Comparison of ENCODE assay signal across 20 cellular contexts in the genomic region with DNA sequence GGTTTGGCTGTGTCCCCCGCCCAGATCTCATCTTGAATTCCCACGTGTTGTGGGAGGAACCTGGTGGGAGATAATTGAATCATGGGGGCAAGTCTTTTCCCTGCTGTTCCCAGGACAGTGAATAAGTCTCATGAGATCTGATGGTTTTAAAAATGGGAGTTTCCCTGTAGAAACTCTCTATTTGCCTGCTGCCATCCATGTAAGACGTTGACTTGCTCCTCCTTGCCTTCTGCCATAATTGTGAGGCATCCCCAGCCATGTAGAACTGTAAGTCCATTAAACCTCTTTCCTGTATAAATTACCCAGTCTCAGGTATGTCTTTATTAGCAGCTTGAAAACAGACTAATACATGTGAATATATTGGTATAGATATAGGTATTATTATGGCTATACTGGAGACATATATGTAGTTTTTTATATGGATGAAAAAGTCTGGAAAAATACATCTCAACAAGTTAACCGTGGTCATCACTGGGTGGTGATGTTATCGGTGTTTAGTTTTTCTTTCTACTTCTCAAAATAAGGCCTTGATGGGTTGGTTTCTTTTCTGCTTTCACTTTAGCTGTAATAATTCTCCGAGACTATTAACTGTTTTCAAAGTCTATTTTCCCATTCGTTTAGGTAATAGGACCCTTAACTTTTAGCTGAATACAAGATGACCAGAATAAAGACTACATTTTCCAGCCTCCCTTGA. TPM values are rescaled to one million over a fixed set of nuclear protein-coding genes. Genes with fewer than 3 reads are reported as not detected.
A peak's percentile ranks its signal among the peaks of the same experiment; 100 is the strongest.
DNase-seq lines count a peak whose midpoint lies in the region; ATAC-seq, FAIRE-seq and TF ChIP-seq lines count a peak whose summit lies in the region.
"Had no signal": no experiment of that assay in that cellular context is flagged by ENCODE, and none has a peak within 500 bp of the region (broad histone marks: within the 10 kb centered on the region; RNA-seq: fewer than 3 reads in every experiment).

No MANE protein-coding gene starts in this region.

- peak overlapping the region in 1 of 10 donors; percentile 19 for H3K4me3 ChIP-seq in heart right ventricle
- H3K4me3 ChIP-seq in K562 = no peak overlapping the region
- H3K4me3 ChIP-seq: A549, Peyer's patch had no signal

- CTCF ChIA-PET in K562 (lab: Yijun Ruan, JAX; ENCODE audit: low intra/inter-chr PET ratio) = no interaction called here
- CTCF ChIA-PET in activated CD4-positive, alpha-beta T cell treated with anti-CD3 and anti-CD28 coated beads for 36 hours (lab: Charles Lee) = interaction anchor here (0.9 kb wide), 1 partner anchor 30 kb away, joined by 3 read pairs; no protein-coding TSS in a partner anchor

- ATAC-seq in Right ventricle myocardium superior (ENCODE audit: poor library complexity) = peak; percentile 14
- no peak for ATAC-seq in heart right ventricle
- no peak for ATAC-seq in K562
- ATAC-seq in natural killer cell = peak in 2 of 3 donors; percentile 39 to 66
- no peak for ATAC-seq in HG02938 (IDR thresholded peaks at IDR 0.05; ENCODE audit: unreplicated experiment)
- no peak for ATAC-seq in activated CD4-positive, alpha-beta T cell treated with anti-CD3 and anti-CD28 coated beads for 36 hours
- ATAC-seq: A549 had no signal

- POLR2A ChIA-PET in K562 (lab: Yijun Ruan, JAX) = interaction anchor here (1.1 kb wide), 1 partner anchor 11 kb away, joined by 4 read pairs; no protein-coding TSS in a partner anchor
- POLR2A ChIA-PET in activated CD4-positive, alpha-beta T cell treated with anti-CD3 and anti-CD28 coated beads for 36 hours (lab: Charles Lee) = no interaction called here

- H3K4me3 Mint-ChIP-seq in natural killer cell = peak overlapping the region; percentile 82
- H3K4me3 Mint-ChIP-seq in activated CD4-positive, alpha-beta T cell treated with anti-CD3 and anti-CD28 coated beads for 36 hours = no peak overlapping the region
- H3K4me3 Mint-ChIP-seq: CD4-positive, alpha-beta memory T cell had no signal

- H3K27ac Mint-ChIP-seq in natural killer cell = peak overlapping the region; percentile 80 to 90
- H3K27ac Mint-ChIP-seq in activated CD4-positive, alpha-beta T cell treated with anti-CD3 and anti-CD28 coated beads for 36 hours = no peak overlapping the region
- H3K27ac Mint-ChIP-seq: CD4-positive, alpha-beta memory T cell had no signal

- no peaks in the 10 kb centered on the region for H4K20me1 ChIP-seq in K562 (replicated peaks; ENCODE audit: control insufficient read depth, insufficient read depth, low read length)

- H3K27me3 ChIP-seq in heart right ventricle (no peaks in the 10 kb centered on the region), K562 (ENCODE audit: control insufficient read depth in 2 of 2, insufficient read depth in 2 of 2, low read length in 2 of 2) (no peaks in the 10 kb centered on the region; a peak in 1 of 5 replicates)
- H3K27me3 ChIP-seq: Peyer's patch had no signal

- H3K9me1 ChIP-seq in K562 (ENCODE audit: control insufficient read depth, insufficient read depth, low read length) = no peaks in the 10 kb centered on the region

- H3K27me3 Mint-ChIP-seq in natural killer cell (ENCODE audit: low read depth in 2 of 2) = peaks cover 0 to 6% of the 10 kb centered on the region in 2 donors
- H3K27me3 Mint-ChIP-seq in activated CD4-positive, alpha-beta T cell treated with anti-CD3 and anti-CD28 coated beads for 36 hours = peaks cover 3% of the 10 kb centered on the region

- in situ Hi-C loops in K562 (cut with MboI) = no loop called here

- intact Hi-C loops in Right ventricle myocardium superior (cut with DNase I) = no loop called here
- intact Hi-C loops in heart right ventricle (cut with DNase I) = no loop called here
- intact Hi-C loops in K562 (cut with micrococcal nuclease) = no loop called here
- intact Hi-C loops in natural killer cell (cut with micrococcal nuclease) = loop anchor here (10.0 kb wide), 1 partner anchor 63 kb away; no protein-coding TSS in a partner anchor
- intact Hi-C loops in activated CD4-positive, alpha-beta T cell treated with anti-CD3 and anti-CD28 coated beads for 36 hours (cut with DNase I, micrococcal nuclease) = no loop called here

- H3K9ac ChIP-seq in K562 (ENCODE audit: insufficient read depth in 1 of 2, low read depth in 2 of 2, low read length in 2 of 2) = no peak overlapping the region

- H3K79me2 ChIP-seq in K562 (ENCODE audit: control insufficient read depth, insufficient read depth, low read length) = no peaks in the 10 kb centered on the region

- H3K9me3 ChIP-seq in heart right ventricle = peaks cover 0 to 16% (median 0%) of the 10 kb centered on the region in 11 donors
- peaks cover 15% of the 10 kb centered on the region for H3K9me3 ChIP-seq in K562 (replicated peaks; ENCODE audit: control insufficient read depth, insufficient read depth, low read depth, low read length)

- H3K4me1 Mint-ChIP-seq in natural killer cell = peaks cover 33 to 36% of the 10 kb centered on the region in 2 donors
- peaks cover 5% of the 10 kb centered on the region for H3K4me1 Mint-ChIP-seq in activated CD4-positive, alpha-beta T cell treated with anti-CD3 and anti-CD28 coated beads for 36 hours

- no peak for TF ChIP-seq POLR2A in K562 (conservative IDR thresholded peaks at IDR 0.05)

- no peaks in the 10 kb centered on the region for H3K36me3 Mint-ChIP-seq in natural killer cell
- H3K36me3 Mint-ChIP-seq in activated CD4-positive, alpha-beta T cell treated with anti-CD3 and anti-CD28 coated beads for 36 hours (ENCODE audit: low read depth) = peaks cover 3% of the 10 kb centered on the region

- TF ChIP-seq RAD21 in K562 (CRISPR knock-in tag; conservative IDR thresholded peaks at IDR 0.05 in 1 of 2, IDR thresholded peaks at IDR 0.05 in 1 of 2) = no peak

- no peak for TF ChIP-seq EP300 in K562 (IDR thresholded peaks at IDR 0.05; ENCODE audit: low read length)

- no peak for FAIRE-seq in K562 (lab: Jason Lieb, UNC)
- no peak for FAIRE-seq in urothelium cell line (lab: Jason Lieb, UNC)
- FAIRE-seq: A549 had no signal

- DNase-seq in Right ventricle myocardium superior (no peak), heart right ventricle (no peak), K562 (ENCODE audit: extremely low read depth in 1 of 4, low spot score in 3 of 4) (no peak), natural killer cell (no peak), urothelium cell line (ENCODE audit: low spot score) (no peak), NCI-H226 (no peak)
- no peak for DNase-seq in activated CD4-positive, alpha-beta T cell treated with anti-CD3 and anti-CD28 coated beads for 36 hours
- DNase-seq: CD4-positive, alpha-beta memory T cell; DMS79 treated with DMSO at 0.1 percent for 48 hours; GDM1; HCEC 1CT; KG1; NCI-H1105 treated with DMSO at 0.1 percent for 48 hours; NCI-H187; NCI-H446 treated with DMSO at 0.1 percent for 48 hours; NCI-H748 treated with DMSO at 0.1 percent for 48 hours; Peyer's patch; SHP77 treated with DMSO at 0.1 percent for 48 hours had no signal

- H3K4me1 ChIP-seq in heart right ventricle = peaks cover 0 to 31% (median 8%) of the 10 kb centered on the region in 9 donors
- peaks cover 5 to 9% of the 10 kb centered on the region in 2 experiments for H3K4me1 ChIP-seq in K562 (replicated peaks in 1 of 2; ENCODE audit: control insufficient read depth in 2 of 2, insufficient read depth in 2 of 2, low read length in 2 of 2)
- H3K4me1 ChIP-seq: Peyer's patch had no signal

- no peaks in the 10 kb centered on the region for H3K9me3 Mint-ChIP-seq in natural killer cell
- H3K9me3 Mint-ChIP-seq in activated CD4-positive, alpha-beta T cell treated with anti-CD3 and anti-CD28 coated beads for 36 hours (ENCODE audit: low read depth) = peaks cover 8% of the 10 kb centered on the region

- no peak overlapping the region for H3K4me2 ChIP-seq in K562 (ENCODE audit: insufficient read depth, low read length)
- H3K4me2 ChIP-seq: A549 had no signal

- 76 to 78% methylated on average over 7 of the region's 7 CpGs for WGBS in heart right ventricle, 2 donors
- WGBS in K562 (ENCODE audit: insufficient coverage, low coverage, missing lambda C conversion rate) = 29% methylated on average over 7 of the region's 7 CpGs

- H2AFZ ChIP-seq in K562 (ENCODE audit: low read depth, low read length) = peak overlapping the region; percentile 46; the same call in 1 of the 2 replicates

- TF ChIP-seq CTCF in heart right ventricle (IDR thresholded peaks at IDR 0.05) (no peak), K562 (IDR thresholded peaks at IDR 0.05 in 2 of 3, conservative IDR thresholded peaks at IDR 0.05 in 1 of 3; ENCODE audit: insufficient read depth in 2 of 3, low read depth in 1 of 3, low read length in 3 of 3) (no peak), natural killer cell (IDR thresholded peaks at IDR 0.05) (no peak)

- peak overlapping the region in 1 of 10 donors; percentile 58 for H3K27ac ChIP-seq in heart right ventricle
- no peak overlapping the region for H3K27ac ChIP-seq in K562 (ENCODE audit: extremely low read depth, low read depth, low read length)
- H3K27ac ChIP-seq: A549, Peyer's patch had no signal

- BruUV-seq in K562 (replicated peaks; lab: Mats Ljungman, UMichigan) = no TSS peak

- no peaks in the 10 kb centered on the region for H3K36me3 ChIP-seq in heart right ventricle
- no peaks in the 10 kb centered on the region for H3K36me3 ChIP-seq in K562 (ENCODE audit: control insufficient read depth, insufficient read depth, low read length)
- H3K36me3 ChIP-seq: Peyer's patch had no signal

TF ChIP-seq in K562, 482 proteins besides CTCF, POLR2A, EP300 and RAD21 (continues in another document):
- TF ChIP-seq ZNF431 (CRISPR knock-in tag; IDR thresholded peaks at IDR 0.05) = peak; percentile 98

RNA-seq across cellular contexts. Expression of gene NCOA1, which starts 39.1 kb away (rescaled TPM):
- 32.2 TPM for total RNA-seq in Right ventricle myocardium superior
- total RNA-seq in heart right ventricle = 10 to 100 TPM; 28.5 to 36.7 (median 32.5) TPM
- 1 to 10 TPM; 8.6 to 9.5 TPM for polyA plus RNA-seq in heart right ventricle
- 51.3 and 140 TPM in 2 replicates for total RNA-seq in K562 (2011; cell fraction: chromatin; rRNA removed; ENCODE audit: low replicate concordance)
- 21.5 and 31.2 TPM in 2 replicates for total RNA-seq in K562 (2011; cell fraction: nucleolus; rRNA removed)
- 55.1 and 80.0 TPM in 2 replicates for total RNA-seq in K562 (2011; cell fraction: nucleoplasm; rRNA removed)
- total RNA-seq in K562 (2014; rRNA removed) = 8.3 and 12.2 TPM in 2 replicates
- total RNA-seq in K562 (2014; rRNA removed; fragmentation: Illumina TruSeq; extraction: Trizol) = 19.4 and 20.3 TPM in 2 replicates
- 19.9 TPM in 2 replicates for total RNA-seq in K562 (2015; rRNA removed; fragmentation: Illumina TruSeq; extraction: Trizol)
- total RNA-seq in K562 (2021) = 16.2 and 17.0 TPM in 2 replicates
- 22.2 and 25.7 TPM in 2 replicates for polyA plus RNA-seq in K562 (2011; rRNA removed)
- 12.8 and 15.5 TPM in 2 replicates for polyA plus RNA-seq in K562 (2011; cell fraction: cytosol; rRNA removed)
- 23.6 and 27.1 TPM in 2 replicates for polyA plus RNA-seq in K562 (2011; cell fraction: nucleus; rRNA removed)
- polyA plus RNA-seq in K562 (2012) = 12.6 and 12.9 TPM in 2 replicates
- polyA plus RNA-seq in K562 (2014; fragmentation: Illumina TruSeq; extraction: Trizol) = 17.4 and 19.7 TPM in 2 replicates
- polyA plus RNA-seq in K562 (2014; fragmentation: Nextera tagmentation; extraction: Ambion mirVana) = 1 to 10 TPM; 4.9 to 6.2 TPM
- polyA plus RNA-seq in K562 (2014; rRNA removed) = 9.4 and 10.8 TPM in 2 replicates
- polyA minus RNA-seq in K562 (2011; rRNA and poly(A)+ RNA removed) = 67.5 and 67.7 TPM in 2 replicates
- polyA minus RNA-seq in K562 (2011; cell fraction: cytosol; rRNA and poly(A)+ RNA removed) = 14.5 and 23.9 TPM in 2 replicates
- polyA minus RNA-seq in K562 (2011; cell fraction: nucleus; rRNA and poly(A)+ RNA removed) = 40.3 and 55.5 TPM in 2 replicates
- total RNA-seq in natural killer cell = 100 to 1,000 TPM; 122 to 149 (median 124) TPM
- 10 to 100 TPM; 20.6 to 29.3 TPM for total RNA-seq in activated CD4-positive, alpha-beta T cell treated with anti-CD3 and anti-CD28 coated beads for 36 hours

Comparison
In these comparisons a context has a peak if more than half of its experiments do, and no peak if none do; other contexts are left out.
1. ATAC-seq: peak in Right ventricle myocardium superior (single experiment) and natural killer cell (2 of 3); none in heart right ventricle (0 of 8), K562 (single experiment), HG02938 (single experiment) and activated CD4-positive, alpha-beta T cell treated with anti-CD3 and anti-CD28 coated beads for 36 hours (single experiment).